ENCODE assay signal across 1 cellular context in genomic region chr4:112257098-112257497, GRCh38.
TF ChIP-seq lines count a peak whose summit lies in the region.

No MANE protein-coding gene starts in this region.

TF ChIP-seq in IMR-90, 13 proteins besides CTCF, POLR2A, EP300 and RAD21 (continued from another document):
- TF ChIP-seq ELK1 (IDR thresholded peaks at IDR 0.05; ENCODE audit: borderline replicate concordance, low read depth, low read length) = no peak
- no peak for TF ChIP-seq SMC3 (IDR thresholded peaks at IDR 0.05; ENCODE audit: low read depth, low read length)
- TF ChIP-seq CHD1 (IDR thresholded peaks at IDR 0.05; ENCODE audit: low read depth, low read length) = no peak
- TF ChIP-seq NFE2L2 (IDR thresholded peaks at IDR 0.05; ENCODE audit: low read depth, low read length) = no peak
- TF ChIP-seq RCOR1 (IDR thresholded peaks at IDR 0.05; ENCODE audit: insufficient replicate concordance, low read length) = no peak
- no peak for TF ChIP-seq BHLHE40 (IDR thresholded peaks at IDR 0.05; ENCODE audit: low read depth, low read length)
- no peak for TF ChIP-seq MXI1 (IDR thresholded peaks at IDR 0.05; ENCODE audit: borderline replicate concordance, low read depth, low read length)
TF ChIP-seq in IMR-90: peak in this region for 0.
